8 cellular contexts compared by ENCODE assay signal in the genomic region with DNA sequence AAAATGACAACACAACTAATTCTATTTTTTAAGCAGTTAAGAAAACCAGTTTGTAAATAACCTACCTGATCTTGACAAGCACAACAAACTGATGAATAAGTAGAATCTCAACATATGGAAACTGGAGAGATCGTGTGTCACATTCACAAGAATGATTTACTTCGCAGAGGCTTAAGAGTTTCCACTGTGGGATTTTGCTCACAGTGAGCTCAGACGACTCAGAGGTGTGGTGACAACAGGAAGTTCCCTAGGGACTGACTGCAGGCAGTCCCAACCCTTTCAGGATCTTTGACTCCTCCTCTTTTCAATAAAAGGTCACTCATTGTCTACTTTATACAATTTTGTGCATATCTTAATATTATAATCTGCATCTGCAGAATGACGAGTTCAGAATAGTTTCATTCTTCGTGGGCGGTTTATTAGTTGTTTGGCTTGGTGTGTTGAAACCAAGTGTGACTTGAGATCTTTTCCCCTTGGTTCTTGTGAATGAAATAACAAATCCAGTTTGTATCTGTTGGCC. TPM values are rescaled to one million over a fixed set of nuclear protein-coding genes. Genes with fewer than 3 reads are reported as not detected.
DNase-seq lines count a peak whose midpoint lies in the region; ATAC-seq and TF ChIP-seq lines count a peak whose summit lies in the region.

TSS of gene LIPH (minus strand) at position 231 of the 520 bp plus-strand sequence. CDS start at position 114, 117 bp downstream.

- intact Hi-C loops in left ventricle myocardium inferior (cut with micrococcal nuclease), result no loop called here
- intact Hi-C loops in upper lobe of right lung (cut with DNase I), result no loop called here
- intact Hi-C loops in tibial artery (cut with DNase I; ENCODE audit: low total_unique reads), result no loop called here

- no peaks in the 10 kb centered on the region for H3K27me3 ChIP-seq in left ventricle myocardium inferior (ENCODE audit: low read depth)
- H3K27me3 ChIP-seq in upper lobe of right lung, result no peaks in the 10 kb centered on the region
- no peaks in the 10 kb centered on the region for H3K27me3 ChIP-seq in tibial artery

- H3K4me3 ChIP-seq in AG10803 (ENCODE audit: low read length) (no peak within 1 kb of the TSS), left ventricle myocardium inferior (peak within 1 kb of the TSS; percentile 12), upper lobe of right lung (peak within 1 kb of the TSS; percentile 44), tibial artery (no peak within 1 kb of the TSS)

- H3K4me1 ChIP-seq in left ventricle myocardium inferior (no peaks in the 10 kb centered on the region), upper lobe of right lung (no peaks in the 10 kb centered on the region), tibial artery (peaks cover 0 to 11% (median 4%) of the 10 kb centered on the region in 4 donors)

- H3K27ac ChIP-seq in left ventricle myocardium inferior (replicated peaks) (peak within 1 kb of the TSS; percentile 9), upper lobe of right lung (peak within 1 kb of the TSS; percentile 72), tibial artery (no peak within 1 kb of the TSS)

- ATAC-seq in GM18868 (IDR thresholded peaks at IDR 0.05; ENCODE audit: unreplicated experiment) (peak; percentile 69), HG03064 (IDR thresholded peaks at IDR 0.05; ENCODE audit: low read depth, unreplicated experiment) (peak; percentile 73), upper lobe of right lung (peak; percentile 90)

- no peaks in the 10 kb centered on the region for H3K36me3 ChIP-seq in left ventricle myocardium inferior
- no peaks in the 10 kb centered on the region for H3K36me3 ChIP-seq in upper lobe of right lung
- H3K36me3 ChIP-seq in tibial artery, result no peaks in the 10 kb centered on the region

- DNase-seq in AG10803 (ENCODE audit: low read depth) (peak; percentile 34), left ventricle myocardium inferior (no peak), upper lobe of right lung (no peak), hippocampal formation (lab: John Stamatoyannopoulos, UW) (no peak), tibial artery (no peak)

- TF ChIP-seq CTCF in AG10803 (conservative IDR thresholded peaks at IDR 0.05; ENCODE audit: low read length) (no peak), left ventricle myocardium inferior (IDR thresholded peaks at IDR 0.05; ENCODE audit: borderline replicate concordance) (no peak), upper lobe of right lung (IDR thresholded peaks at IDR 0.05) (no peak), tibial artery (IDR thresholded peaks at IDR 0.05) (no peak)

- no peaks in the 10 kb centered on the region for H3K9me3 ChIP-seq in left ventricle myocardium inferior (replicated peaks)
- H3K9me3 ChIP-seq in upper lobe of right lung, result no peaks in the 10 kb centered on the region
- H3K9me3 ChIP-seq in tibial artery, result no peaks in the 10 kb centered on the region

TF ChIP-seq in PFSK-1, 5 proteins besides CTCF, POLR2A, EP300 and RAD21:
- TF ChIP-seq TAF1 (IDR thresholded peaks at IDR 0.05; ENCODE audit: borderline replicate concordance, insufficient read depth, low read length), result no peak
- peak; percentile 27; the same call in 1 of the 2 replicates for TF ChIP-seq POLR2AphosphoS5 (IDR thresholded peaks at IDR 0.05; ENCODE audit: low read depth, low read length)
TF ChIP-seq in PFSK-1: peak in this region for 1.

RNA-seq across cellular contexts. Expression of gene LIPH, which starts in this region (rescaled TPM):
- polyA plus RNA-seq in PFSK-1 (2012; ENCODE audit: insufficient read length, low read depth), result 2.3 TPM
- total RNA-seq in left ventricle myocardium inferior (0.44 TPM), upper lobe of right lung (38.0 TPM)

Comparison
In these comparisons a context has a peak if more than half of its experiments do, and no peak if none do; other contexts are left out.
1. RNA of gene LIPH (total RNA-seq): 38.0 TPM in upper lobe of right lung (single experiment); 0.44 TPM in left ventricle myocardium inferior (single experiment); every median in the first group is over 10 times any median in the second.
2. H3K4me3 ChIP-seq: peak in left ventricle myocardium inferior (single experiment) and upper lobe of right lung (single experiment); none in AG10803 (single experiment) and tibial artery (0 of 2).
3. H3K27ac ChIP-seq: peak in left ventricle myocardium inferior (single experiment) and upper lobe of right lung (single experiment); none in tibial artery (0 of 2).
4. Peak in every context shown above with its lines, with median percentiles within 50 percentile points of each other: ATAC-seq.